In genomic region chr5:21654-22233, GRCh38 we compare ENCODE assay signal across 10 cellular contexts.
DNase-seq lines count a peak whose midpoint lies in the region; ATAC-seq and TF ChIP-seq lines count a peak whose summit lies in the region.
"Had no signal": no experiment of that assay in that cellular context is flagged by ENCODE, and none has a peak within 500 bp of the region (broad histone marks: within the 10 kb centered on the region; RNA-seq: fewer than 3 reads in every experiment).

No MANE protein-coding gene starts in this region.

- in situ Hi-C loops in GM13976 (cut with MboI; ENCODE audit: low sequenced_read_pairs, unreplicated experiment), result no loop called here

- no peaks in the 10 kb centered on the region for H3K9me3 ChIP-seq in osteoblast (ENCODE audit: low read depth, low read length)

- no peaks in the 10 kb centered on the region for H3K79me2 ChIP-seq in osteoblast (ENCODE audit: insufficient read depth, low read length)

- peak; percentile 41 for TF ChIP-seq CTCF in cardiac fibroblast (IDR thresholded peaks at IDR 0.05; ENCODE audit: low read depth, low read length)
- peak; percentile 54 for TF ChIP-seq CTCF in osteoblast (IDR thresholded peaks at IDR 0.05; ENCODE audit: extremely low read depth, low read depth, low read length)
- no peak for TF ChIP-seq CTCF in GM13976 (IDR thresholded peaks at IDR 0.05; ENCODE audit: borderline replicate concordance, control extremely low read depth, extremely low read depth, insufficient read depth, missing control alignments)

- no peaks in the 10 kb centered on the region for H3K36me3 ChIP-seq in osteoblast (ENCODE audit: insufficient read depth, low read length)

- no peak for ATAC-seq in HG03280 (IDR thresholded peaks at IDR 0.05; ENCODE audit: unreplicated experiment)

- no peak overlapping the region for H3K4me3 ChIP-seq in cardiac fibroblast (replicated peaks in 1 of 2; ENCODE audit: low read depth in 2 of 2, low read length in 2 of 2)
- no peak overlapping the region for H3K4me3 ChIP-seq in osteoblast (ENCODE audit: insufficient read depth, low read length)

- H3K4me2 ChIP-seq in osteoblast (ENCODE audit: insufficient read depth, low read length), result peak overlapping the region; percentile 18

- DNase-seq in Daoy (ENCODE audit: low read depth) (peak; percentile 51), LoVo (ENCODE audit: low spot score) (peak; percentile 61), cardiac fibroblast (ENCODE audit: low read depth in 2 of 2) (peak; percentile 6 to 27), osteoblast (ENCODE audit: insufficient read length, low spot score, missing footprints) (no peak), GM13976 (ENCODE audit: low spot score) (no peak), substantia nigra (lab: John Stamatoyannopoulos, UW) (no peak), NCI-H2227 treated with DMSO at 0.1 percent for 48 hours (lab: John Stamatoyannopoulos, UW) (no peak)
- DNase-seq: NCI-H2029, occipital lobe had no signal

- H3K4me1 ChIP-seq in osteoblast (ENCODE audit: insufficient read depth, low read length), result no peaks in the 10 kb centered on the region

- H3K27me3 ChIP-seq in osteoblast (ENCODE audit: insufficient read depth, low read length), result peaks cover 7% of the 10 kb centered on the region

- H2AFZ ChIP-seq in osteoblast (ENCODE audit: low read length), result no peak overlapping the region

- no peaks in the 10 kb centered on the region for H4K20me1 ChIP-seq in osteoblast (ENCODE audit: insufficient read depth, low read length)

- H3K27ac ChIP-seq in osteoblast (ENCODE audit: low read depth, low read length), result no peak overlapping the region
- no peak overlapping the region for H3K27ac ChIP-seq in substantia nigra (ENCODE audit: low read depth, low read length, poor library complexity, severe bottlenecking)

Comparison
In these comparisons a context has a peak if more than half of its experiments do, and no peak if none do; other contexts are left out.
1. DNase-seq: peak in Daoy (single experiment), LoVo (single experiment) and cardiac fibroblast (2 of 2); none in osteoblast (single experiment), GM13976 (single experiment), substantia nigra (0 of 49) and NCI-H2227 treated with DMSO at 0.1 percent for 48 hours (single experiment).